ENCODE assay signal across 17 cellular contexts in the genomic region with DNA sequence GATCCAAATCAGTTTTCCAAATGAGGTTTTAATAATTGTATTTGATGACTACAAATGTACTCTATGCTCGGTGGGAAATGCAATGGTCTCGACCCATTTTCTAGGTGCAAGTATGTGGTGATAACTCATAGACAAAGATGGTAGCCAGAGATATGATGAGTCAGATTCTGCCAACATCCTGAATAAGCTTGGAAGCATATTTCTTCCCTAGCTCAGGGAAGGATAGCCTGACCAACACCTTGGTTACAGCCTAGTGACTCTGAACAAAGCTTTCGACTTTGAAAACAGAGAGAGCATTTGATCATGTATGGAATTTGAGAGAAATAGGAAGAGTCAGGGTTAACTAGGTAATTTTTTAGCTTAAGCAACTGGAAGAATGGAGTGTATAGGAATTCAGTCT.
DNase-seq lines count a peak whose midpoint lies in the region; ATAC-seq and TF ChIP-seq lines count a peak whose summit lies in the region.
"Had no signal": no experiment of that assay in that cellular context is flagged by ENCODE, and none has a peak within 500 bp of the region (broad histone marks: within the 10 kb centered on the region; RNA-seq: fewer than 3 reads in every experiment).

No MANE protein-coding gene starts in this region.

- H3K9me3 ChIP-seq in RWPE2 (ENCODE audit: severe bottlenecking), result peaks cover 2% of the 10 kb centered on the region
- H3K9me3 ChIP-seq: A549, HAP-1 had no signal

- H3K27me3 Mint-ChIP-seq in HFFc6 (ENCODE audit: insufficient read depth) (peaks cover 3% of the 10 kb centered on the region; the same call in 1 of the 2 replicates), mesothelial cell of epicardium (ENCODE audit: low read depth) (no peaks in the 10 kb centered on the region)
- H3K27me3 Mint-ChIP-seq in effector memory CD8-positive, alpha-beta T cell, result no peaks in the 10 kb centered on the region
- H3K27me3 Mint-ChIP-seq: CD4-positive, alpha-beta T cell had no signal

- H3K27ac Mint-ChIP-seq in HFFc6 (peak overlapping the region; percentile 62), mesothelial cell of epicardium (no peak overlapping the region)
- H3K27ac Mint-ChIP-seq in effector memory CD8-positive, alpha-beta T cell, result no peak overlapping the region
- H3K27ac Mint-ChIP-seq: CD4-positive, alpha-beta T cell had no signal

- H3K36me3 Mint-ChIP-seq in HFFc6 (ENCODE audit: low read depth), result no peaks in the 10 kb centered on the region
- no peaks in the 10 kb centered on the region for H3K36me3 Mint-ChIP-seq in effector memory CD8-positive, alpha-beta T cell (ENCODE audit: insufficient read depth)
- peaks cover 3% of the 10 kb centered on the region for H3K36me3 Mint-ChIP-seq in mesothelial cell of epicardium

- peak overlapping the region; percentile 60 for H3K27ac ChIP-seq in RWPE2 (ENCODE audit: poor library complexity, severe bottlenecking)
- no peak overlapping the region for H3K27ac ChIP-seq in foreskin keratinocyte
- H3K27ac ChIP-seq: A549, C4-2B, GM23248 had no signal

- H3K4me1 Mint-ChIP-seq in HFFc6 (ENCODE audit: low read depth) (peaks cover 28% of the 10 kb centered on the region), mesothelial cell of epicardium (peaks cover 7% of the 10 kb centered on the region)
- no peaks in the 10 kb centered on the region for H3K4me1 Mint-ChIP-seq in effector memory CD8-positive, alpha-beta T cell (ENCODE audit: low read depth in 2 of 2)

- TF ChIP-seq CTCF in HFFc6 (IDR thresholded peaks at IDR 0.05) (no peak), RWPE2 (IDR thresholded peaks at IDR 0.05; ENCODE audit: poor library complexity, severe bottlenecking) (no peak), foreskin keratinocyte (conservative IDR thresholded peaks at IDR 0.05) (no peak), mesothelial cell of epicardium (IDR thresholded peaks at IDR 0.05; ENCODE audit: unreplicated experiment) (no peak)

- H3K27me3 ChIP-seq in RWPE2 (ENCODE audit: insufficient read depth, poor library complexity, severe bottlenecking) (no peaks in the 10 kb centered on the region), foreskin keratinocyte (no peaks in the 10 kb centered on the region)

- no peak overlapping the region for H3K4me3 ChIP-seq in RWPE2 (ENCODE audit: severe bottlenecking)
- H3K4me3 ChIP-seq: A549, GM12878, GM23248, HAP-1 had no signal

- H3K36me3 ChIP-seq in RWPE2 (ENCODE audit: low read depth), result no peaks in the 10 kb centered on the region
- H3K36me3 ChIP-seq: HAP-1 had no signal

- DNase-seq in HFFc6, result peak; percentile 36
- DNase-seq in RWPE2 (ENCODE audit: low spot score), result no peak
- DNase-seq in foreskin keratinocyte, result peak in 1 of 2 donors; percentile 57
- DNase-seq in effector memory CD8-positive, alpha-beta T cell, result no peak
- no peak for DNase-seq in mesothelial cell of epicardium (ENCODE audit: low spot score in 2 of 2, unreplicated experiment in 2 of 2)
- DNase-seq in NCI-H2196 treated with DMSO at 0.1 percent for 48 hours (lab: John Stamatoyannopoulos, UW; ENCODE audit: unreplicated experiment), result no peak
- DNase-seq in NCI-H1930 (lab: John Stamatoyannopoulos, UW), result no peak
- DNase-seq: AML-193; CD4-positive, alpha-beta T cell; DMS153; DMS79; GM23248; KG1 had no signal

- H3K9me3 Mint-ChIP-seq in HFFc6 (no peaks in the 10 kb centered on the region), mesothelial cell of epicardium (peaks cover 8% of the 10 kb centered on the region)
- peaks cover 3 to 6% of the 10 kb centered on the region in 2 donors for H3K9me3 Mint-ChIP-seq in effector memory CD8-positive, alpha-beta T cell

- H3K4me1 ChIP-seq in RWPE2 (ENCODE audit: insufficient read depth, poor library complexity, severe bottlenecking), result peaks cover 9% of the 10 kb centered on the region
- no peaks in the 10 kb centered on the region for H3K4me1 ChIP-seq in foreskin keratinocyte
- H3K4me1 ChIP-seq: HAP-1 had no signal

- no peak overlapping the region for H3K4me3 Mint-ChIP-seq in HFFc6
- no peak overlapping the region for H3K4me3 Mint-ChIP-seq in effector memory CD8-positive, alpha-beta T cell
- no peak overlapping the region for H3K4me3 Mint-ChIP-seq in mesothelial cell of epicardium
- H3K4me3 Mint-ChIP-seq: CD4-positive, alpha-beta T cell had no signal

- ATAC-seq in RWPE2 (ENCODE audit: low read depth) (no peak), foreskin keratinocyte (peak; percentile 33)
- ATAC-seq in effector memory CD8-positive, alpha-beta T cell (replicated peaks), result no peak
- ATAC-seq: A549, GM12878 had no signal
